In the genomic region with DNA sequence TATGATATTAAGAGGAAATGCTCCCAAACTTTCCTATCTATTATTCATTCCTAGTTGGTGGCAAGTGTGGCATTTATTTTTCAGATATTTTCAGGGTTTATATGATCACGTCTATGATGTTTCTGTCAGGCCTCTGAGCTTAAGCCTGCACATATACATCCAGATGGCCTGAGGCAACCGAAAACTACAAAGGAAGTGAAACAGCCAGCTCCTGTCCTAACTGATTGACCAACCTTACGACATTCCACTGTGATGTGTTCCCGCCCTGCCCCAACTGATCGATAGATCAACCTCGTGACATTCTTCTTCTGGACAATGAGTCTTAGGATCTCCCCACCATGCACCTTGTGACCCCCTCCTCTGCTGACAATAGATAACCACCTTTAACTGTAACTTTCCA, we compare ENCODE assay signal across 19 cellular contexts.
"Had no signal": no experiment of that assay in that cellular context is flagged by ENCODE, and none has a peak within 500 bp of the region (broad histone marks: within the 10 kb centered on the region; RNA-seq: fewer than 3 reads in every experiment).

No MANE protein-coding gene starts in this region.

- H3K9me3 ChIP-seq: ascending aorta, gastrocnemius medialis, left lung, thyroid gland, vagina had no signal

- DNase-seq: activated CD4-positive, alpha-beta T cell treated with anti-CD3 and anti-CD28 coated beads for 1 hour; activated effector memory CD4-positive, alpha-beta T cell treated with anti-CD3 and anti-CD28 coated beads, Interleukin-2, amount 50 U/mL, for 16 hours; activated naive CD4-positive, alpha-beta T cell treated with anti-CD3 and anti-CD28 coated beads, Interleukin-2, amount 50 U/mL, for 16 hours; activated T-cell treated with anti-CD3 and anti-CD28 coated beads, Interleukin-2, amount 50 U/mL, for 72 hours; erythroblast; gastrocnemius medialis; head of caudate nucleus; left lung; mammary epithelial cell; nephron progenitor cell; occipital lobe; stimulated activated CD4-positive, alpha-beta T cell treated with anti-CD3 and anti-CD28 coated beads, Interleukin-1b, Interleukin-23, amount 100 ng/mL, for 48 hours; stimulated activated CD8-positive, alpha-beta memory T cell treated with anti-CD3 and anti-CD28 coated beads, Interleukin-4, amount 100 ng/mL, for 48 hours; stimulated activated naive CD4-positive, alpha-beta T cell; thyroid gland; WERI-Rb-1 had no signal

- H3K36me3 ChIP-seq: ascending aorta, gastrocnemius medialis, left lung, thyroid gland, vagina, WERI-Rb-1 had no signal

- H3K4me1 ChIP-seq: ascending aorta, gastrocnemius medialis, left lung, thyroid gland, vagina had no signal

- H3K27ac ChIP-seq: ascending aorta, coronary artery, gastrocnemius medialis, left lung, thyroid gland, vagina, WERI-Rb-1 had no signal

- ATAC-seq: activated T-cell treated with anti-CD3 and anti-CD28 coated beads, Interleukin-2, amount 50 U/mL, for 72 hours; gastrocnemius medialis; left lung had no signal

- H3K4me3 ChIP-seq: ascending aorta, coronary artery, gastrocnemius medialis, left lung, thyroid gland, vagina had no signal

- H3K27me3 ChIP-seq: ascending aorta, gastrocnemius medialis, left lung, thyroid gland, vagina had no signal
